Comparison of ENCODE assay signal across 39 cellular contexts in genomic region chr16:72128701-72129100, GRCh38. TPM values are rescaled to one million over a fixed set of nuclear protein-coding genes. Genes with fewer than 3 reads are reported as not detected.
"Had no signal": no experiment of that assay in that cellular context is flagged by ENCODE, and none has a peak within 500 bp of the region (broad histone marks: within the 10 kb centered on the region; RNA-seq: fewer than 3 reads in every experiment).

No MANE protein-coding gene starts in this region.

- H3K27me3 Mint-ChIP-seq: activated CD8-positive, alpha-beta memory T cell treated with anti-CD3 and anti-CD28 coated beads, Interleukin-2, amount 10 ng/mL, durations not matched to agents 7 days and 5 days; activated naive CD4-positive, alpha-beta T cell treated with anti-CD3 and anti-CD28 coated beads, Interleukin-2, amount 50 U/mL, for 24 hours; activated naive CD8-positive, alpha-beta T cell treated with anti-CD3 and anti-CD28 coated beads, Interleukin-2, amount 10 ng/mL, durations not matched to agents 7 days and 5 days; activated T-helper 17 cell treated with anti-CD3 and anti-CD28 coated beads, Interleukin-2, amount 50 U/mL, for 72 hours; T-cell had no signal

- H3K4me3 Mint-ChIP-seq: activated CD4-positive, alpha-beta memory T cell treated with anti-CD3 and anti-CD28 coated beads, Interleukin-2, amount 10 ng/mL, durations not matched to agents 7 days and 5 days; activated CD8-positive, alpha-beta memory T cell treated with anti-CD3 and anti-CD28 coated beads, Interleukin-2, amount 10 ng/mL, durations not matched to agents 7 days and 5 days; activated naive CD4-positive, alpha-beta T cell treated with anti-CD3 and anti-CD28 coated beads, Interleukin-2, amount 50 U/mL, for 24 hours; activated naive CD8-positive, alpha-beta T cell treated with anti-CD3 and anti-CD28 coated beads, Interleukin-2, amount 10 ng/mL, durations not matched to agents 7 days and 5 days; activated T-cell treated with anti-CD3 and anti-CD28 coated beads, Interleukin-2, amount 50 U/mL, for 72 hours; activated T-helper 17 cell treated with anti-CD3 and anti-CD28 coated beads, Interleukin-2, amount 50 U/mL, for 72 hours; central memory CD8-positive, alpha-beta T cell; T-cell had no signal

- DNase-seq: activated CD4-positive, alpha-beta memory T cell treated with anti-CD3 and anti-CD28 coated beads, Interleukin-2, amount 10 ng/mL, durations not matched to agents 7 days and 5 days; activated CD4-positive, alpha-beta T cell treated with anti-CD3 and anti-CD28 coated beads for 1 hour; activated CD4-positive, alpha-beta T cell treated with anti-CD3 and anti-CD28 coated beads for 48 hours; activated CD4-positive, CD25-positive, alpha-beta regulatory T cell; activated CD8-positive, alpha-beta memory T cell treated with anti-CD3 and anti-CD28 coated beads for 24 hours; activated CD8-positive, alpha-beta memory T cell treated with anti-CD3 and anti-CD28 coated beads, Interleukin-2, amount 10 ng/mL, durations not matched to agents 7 days and 5 days; activated CD8-positive, alpha-beta memory T cell treated with anti-CD3 and anti-CD28 coated beads, Interleukin-2, amount 50 U/mL, for 48 hours; activated gamma-delta T cell; activated naive CD4-positive, alpha-beta T cell treated with Interleukin-2 at 50 U/mL for 16 hours; activated naive CD8-positive, alpha-beta T cell treated with anti-CD3 and anti-CD28 coated beads, Interleukin-2, amount 10 ng/mL, durations not matched to agents 7 days and 5 days; activated T-cell treated with anti-CD3 and anti-CD28 coated beads, Interleukin-2, amount 50 U/mL, for 72 hours; amygdala; Kasumi-1; MG63; NCI-H1048; NCI-H1105 treated with DMSO at 0.1 percent for 48 hours; NCI-H1436; NCI-H1694; NCI-H1930; NCI-H2081 treated with DMSO at 0.1 percent for 48 hours; NCI-H226; NCI-H446 treated with DMSO at 0.1 percent for 48 hours; NCI-H524; NCI-H69; PC-9; SIG-M5; T-cell; T-helper 2 cell; T-helper 9 cell had no signal

- H3K4me1 ChIP-seq: ascending aorta had no signal

- H3K27ac ChIP-seq: ascending aorta, cardiac muscle cell, PC-9, RWPE1, VCaP had no signal

- H3K4me1 Mint-ChIP-seq: activated CD4-positive, alpha-beta memory T cell treated with anti-CD3 and anti-CD28 coated beads, Interleukin-2, amount 10 ng/mL, durations not matched to agents 7 days and 5 days; activated CD8-positive, alpha-beta memory T cell treated with anti-CD3 and anti-CD28 coated beads, Interleukin-2, amount 10 ng/mL, durations not matched to agents 7 days and 5 days; activated naive CD4-positive, alpha-beta T cell treated with anti-CD3 and anti-CD28 coated beads, Interleukin-2, amount 50 U/mL, for 24 hours; activated T-helper 17 cell treated with anti-CD3 and anti-CD28 coated beads, Interleukin-2, amount 50 U/mL, for 72 hours had no signal

- H3K36me3 ChIP-seq: ascending aorta, cardiac muscle cell, MG63 had no signal

- H3K4me3 ChIP-seq: ascending aorta, cardiac muscle cell, MG63, PC-9 had no signal

- H3K36me3 Mint-ChIP-seq: activated CD8-positive, alpha-beta memory T cell treated with anti-CD3 and anti-CD28 coated beads, Interleukin-2, amount 10 ng/mL, durations not matched to agents 7 days and 5 days; activated naive CD4-positive, alpha-beta T cell treated with anti-CD3 and anti-CD28 coated beads, Interleukin-2, amount 50 U/mL, for 24 hours; activated naive CD8-positive, alpha-beta T cell treated with anti-CD3 and anti-CD28 coated beads, Interleukin-2, amount 10 ng/mL, durations not matched to agents 7 days and 5 days; T-cell had no signal

- H3K27ac Mint-ChIP-seq: activated CD4-positive, alpha-beta memory T cell treated with anti-CD3 and anti-CD28 coated beads, Interleukin-2, amount 10 ng/mL, durations not matched to agents 7 days and 5 days; activated CD8-positive, alpha-beta memory T cell treated with anti-CD3 and anti-CD28 coated beads, Interleukin-2, amount 10 ng/mL, durations not matched to agents 7 days and 5 days; activated naive CD4-positive, alpha-beta T cell treated with anti-CD3 and anti-CD28 coated beads, Interleukin-2, amount 50 U/mL, for 24 hours; activated naive CD8-positive, alpha-beta T cell treated with anti-CD3 and anti-CD28 coated beads, Interleukin-2, amount 10 ng/mL, durations not matched to agents 7 days and 5 days; activated T-cell treated with anti-CD3 and anti-CD28 coated beads, Interleukin-2, amount 50 U/mL, for 72 hours; activated T-helper 17 cell treated with anti-CD3 and anti-CD28 coated beads, Interleukin-2, amount 50 U/mL, for 72 hours; T-cell had no signal

- H3K27me3 ChIP-seq: ascending aorta, cardiac muscle cell, MG63 had no signal

- ATAC-seq: activated CD8-positive, alpha-beta memory T cell treated with anti-CD3 and anti-CD28 coated beads, Interleukin-2, amount 10 ng/mL, durations not matched to agents 7 days and 5 days; activated T-cell treated with anti-CD3 and anti-CD28 coated beads, Interleukin-2, amount 50 U/mL, for 72 hours; activated T-helper 17 cell treated with anti-CD3 and anti-CD28 coated beads, Interleukin-2, amount 50 U/mL, for 72 hours; Right ventricle myocardium inferior; SK-N-SH treated with all-trans-retinoic acid at 6 μM for 48 hours; T-cell had no signal

- H3K9me3 ChIP-seq: ascending aorta, MG63 had no signal

RNA-seq across cellular contexts. Expression of gene PMFBP1, which starts 43.3 kb away (rescaled TPM):
- total RNA-seq: ascending aorta, SK-MEL-5 had no signal
